21 cellular contexts compared by ENCODE assay signal in the genomic region with DNA sequence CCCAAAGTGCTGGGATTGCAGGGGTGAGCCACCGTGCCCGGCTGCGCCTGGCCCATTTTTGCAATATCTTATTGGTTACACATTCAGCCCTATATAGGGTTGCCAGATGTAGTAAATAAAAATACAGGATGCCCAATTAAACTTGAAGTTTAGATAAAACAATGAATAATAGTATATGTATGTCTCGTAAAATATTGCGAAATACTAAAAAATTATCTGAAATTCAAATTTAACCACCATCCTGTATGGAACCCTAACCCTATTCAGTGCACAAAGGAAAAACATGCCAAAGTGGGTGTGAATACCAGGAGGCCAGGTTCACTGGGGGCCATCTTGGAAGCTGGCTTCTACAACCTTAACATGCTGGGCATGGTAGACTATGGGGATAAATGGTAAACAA.
"Had no signal": no experiment of that assay in that cellular context is flagged by ENCODE, and none has a peak within 500 bp of the region (broad histone marks: within the 10 kb centered on the region; RNA-seq: fewer than 3 reads in every experiment).

No MANE protein-coding gene starts in this region.

- H3K9me3 ChIP-seq: heart left ventricle, mucosa of descending colon, neutrophil, upper lobe of left lung, vagina had no signal

- H3K27me3 ChIP-seq: heart left ventricle, neutrophil, upper lobe of left lung, vagina had no signal

- H3K36me3 ChIP-seq: vagina had no signal

- ATAC-seq: heart left ventricle; left colon; left ventricle myocardium superior; mucosa of descending colon; naive thymus-derived CD8-positive, alpha-beta T cell had no signal

- H3K4me3 ChIP-seq: coronary artery, heart left ventricle, mucosa of descending colon, upper lobe of left lung, vagina had no signal

- DNase-seq: effector CD4-positive, alpha-beta T cell; endodermal cell; erythroblast; heart left ventricle; hippocampal formation; left colon; left ventricle myocardium superior; mammary epithelial cell; mucosa of descending colon; naive thymus-derived CD8-positive, alpha-beta T cell; posterior cingulate gyrus; small intestine; stimulated activated CD4-positive, alpha-beta T cell treated with anti-CD3 and anti-CD28 coated beads, Interleukin-12 subunit alpha, Interleukin-12 subunit beta, amount 100 ng/mL, for 4 hours; stimulated activated CD4-positive, alpha-beta T cell treated with anti-CD3 and anti-CD28 coated beads, Interleukin-2, amount 100 ng/mL, for 48 hours; stimulated activated naive CD4-positive, alpha-beta T cell treated with Interleukin-2 at 50 U/mL for 16 hours; upper lobe of left lung had no signal

- H3K27ac ChIP-seq: coronary artery, heart left ventricle, neutrophil, upper lobe of left lung, vagina had no signal

- FAIRE-seq: endothelial cell of umbilical vein, frontal cortex, small intestine had no signal
